ENCODE assay signal across 15 cellular contexts in the genomic region with DNA sequence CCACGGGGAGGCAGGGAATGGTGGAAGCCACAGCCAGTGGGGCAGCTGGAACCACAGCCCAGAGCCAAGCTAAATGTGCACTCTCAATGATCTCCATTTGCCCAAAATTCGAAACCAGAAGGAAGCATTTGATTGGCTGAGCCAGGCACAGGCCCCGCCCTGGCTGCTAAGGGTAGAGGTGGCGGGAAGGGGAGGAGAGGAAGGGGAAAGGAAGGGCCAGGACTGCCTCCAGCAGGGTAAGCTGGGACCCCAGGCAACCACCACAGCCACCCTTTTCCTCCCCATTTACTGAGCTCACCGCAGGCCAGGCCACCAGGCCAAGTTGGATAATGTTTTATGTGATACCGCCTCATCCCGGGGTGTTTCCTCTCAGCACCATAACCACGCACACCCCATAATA.
DNase-seq lines count a peak whose midpoint lies in the region; ATAC-seq and TF ChIP-seq lines count a peak whose summit lies in the region.
"Had no signal": no experiment of that assay in that cellular context is flagged by ENCODE, and none has a peak within 500 bp of the region (broad histone marks: within the 10 kb centered on the region; RNA-seq: fewer than 3 reads in every experiment).

No MANE protein-coding gene starts in this region.

- peak overlapping the region; percentile 61; the same call in 1 of the 2 replicates for H2AFZ ChIP-seq in Loucy (ENCODE audit: low read length)

- H3K36me3 Mint-ChIP-seq in MCF 10A (ENCODE audit: insufficient read depth, unreplicated experiment) = no peaks in the 10 kb centered on the region
- H3K36me3 Mint-ChIP-seq in activated T-helper 2 cell treated with anti-CD3 and anti-CD28 coated beads, Interferon-gamma antibody, Interleukin-2, Interleukin-4, amounts not matched to agents 10 μg/mL and 5 μg/mL and 100 μg/mL, durations not matched to agents 14 hours and 24 hours and 36 hours (ENCODE audit: low read depth) = no peaks in the 10 kb centered on the region

- in situ Hi-C loops in transverse colon (cut with MboI; ENCODE audit: low pct_ligation_motif_present in 1 of 4, low pct_unique_long_range_greater_than_20kb in 1 of 4, low sequenced_read_pairs in 3 of 4) = no loop called here

- H3K4me3 ChIP-seq in breast epithelium (no peak overlapping the region), Loucy (ENCODE audit: low read length, poor library complexity, severe bottlenecking) (no peak overlapping the region), transverse colon (no peak overlapping the region)
- H3K4me3 ChIP-seq: left ventricle myocardium inferior, suprapubic skin had no signal

- H3K79me2 ChIP-seq in Loucy (ENCODE audit: insufficient read depth, low read length) = no peaks in the 10 kb centered on the region

- TF ChIP-seq POLR2A in breast epithelium (IDR thresholded peaks at IDR 0.05) = no peak
- TF ChIP-seq POLR2A in transverse colon (IDR thresholded peaks at IDR 0.05) = no peak

- no peak overlapping the region for H3K27ac ChIP-seq in breast epithelium
- H3K27ac ChIP-seq in transverse colon = peak overlapping the region; percentile 25 to 48 (median 34)
- H3K27ac ChIP-seq: suprapubic skin, VCaP had no signal

- CTCF ChIA-PET in MCF 10A (lab: Yijun Ruan, JAX) = interaction anchor here (0.5 to 0.7 kb wide), 3 partner anchors 1279 to 1754 kb away, joined by 3 to 4 read pairs (median 3); no protein-coding TSS in a partner anchor

- peak overlapping the region; percentile 49 for H3K27ac Mint-ChIP-seq in MCF 10A (ENCODE audit: low read depth, unreplicated experiment)
- peak overlapping the region; percentile 96 for H3K27ac Mint-ChIP-seq in activated T-helper 2 cell treated with anti-CD3 and anti-CD28 coated beads, Interferon-gamma antibody, Interleukin-2, Interleukin-4, amounts not matched to agents 10 μg/mL and 5 μg/mL and 100 μg/mL, durations not matched to agents 14 hours and 24 hours and 36 hours

- H3K4me1 ChIP-seq in breast epithelium (no peaks in the 10 kb centered on the region), Loucy (ENCODE audit: insufficient read depth, low read length, poor library complexity, severe bottlenecking) (peaks cover 22% of the 10 kb centered on the region), transverse colon (no peaks in the 10 kb centered on the region)
- H3K4me1 ChIP-seq: left ventricle myocardium inferior, suprapubic skin had no signal

- H3K9me3 ChIP-seq in breast epithelium = no peaks in the 10 kb centered on the region
- H3K9me3 ChIP-seq in Loucy (ENCODE audit: insufficient read depth, low read depth, low read length) = no peaks in the 10 kb centered on the region
- no peaks in the 10 kb centered on the region for H3K9me3 ChIP-seq in transverse colon
- H3K9me3 ChIP-seq: left ventricle myocardium inferior, suprapubic skin had no signal

- H4K20me1 ChIP-seq in Loucy (ENCODE audit: insufficient read depth, low read length, poor library complexity, severe bottlenecking) = no peaks in the 10 kb centered on the region

- intact Hi-C loops in MCF 10A (cut with micrococcal nuclease) = no loop called here
- intact Hi-C loops in breast epithelium (cut with DNase I; ENCODE audit: low total_unique reads) = no loop called here
- intact Hi-C loops in activated T-helper 2 cell treated with anti-CD3 and anti-CD28 coated beads, Interferon-gamma antibody, Interleukin-2, Interleukin-4, amounts not matched to agents 10 μg/mL and 5 μg/mL and 100 μg/mL, durations not matched to agents 14 hours and 24 hours and 36 hours (cut with micrococcal nuclease) = loop anchor here (10.0 kb wide), 1 partner anchor 165 kb away; no protein-coding TSS in a partner anchor
- intact Hi-C loops in transverse colon (cut with DNase I; ENCODE audit: low total_unique reads) = no loop called here

- no peaks in the 10 kb centered on the region for H3K9me2 ChIP-seq in Loucy (replicated peaks; ENCODE audit: low read depth, low read length)

- TF ChIP-seq CTCF in MCF 10A (IDR thresholded peaks at IDR 0.05; ENCODE audit: unreplicated experiment) = no peak
- no peak for TF ChIP-seq CTCF in breast epithelium (IDR thresholded peaks at IDR 0.05)
- no peak for TF ChIP-seq CTCF in Loucy (conservative IDR thresholded peaks at IDR 0.05; ENCODE audit: low read length)
- TF ChIP-seq CTCF in transverse colon (IDR thresholded peaks at IDR 0.05) = no peak

- POLR2A ChIA-PET in MCF 10A (lab: Yijun Ruan, JAX) = interaction anchor here (0.8 kb wide), 1 partner anchor 240 kb away, joined by 3 read pairs; a partner anchor contains a TSS

- no peak for ATAC-seq in GM21529 (IDR thresholded peaks at IDR 0.05; ENCODE audit: unreplicated experiment)

- TF ChIP-seq EP300 in transverse colon (IDR thresholded peaks at IDR 0.05; ENCODE audit: low read depth) = no peak

- no peaks in the 10 kb centered on the region for H3K9me3 Mint-ChIP-seq in MCF 10A (ENCODE audit: unreplicated experiment)
- peaks cover 5% of the 10 kb centered on the region for H3K9me3 Mint-ChIP-seq in activated T-helper 2 cell treated with anti-CD3 and anti-CD28 coated beads, Interferon-gamma antibody, Interleukin-2, Interleukin-4, amounts not matched to agents 10 μg/mL and 5 μg/mL and 100 μg/mL, durations not matched to agents 14 hours and 24 hours and 36 hours
- H3K9me3 Mint-ChIP-seq: activated naive CD4-positive, alpha-beta T cell treated with anti-CD3 and anti-CD28 coated beads for 36 hours had no signal

- H3K4me3 Mint-ChIP-seq in MCF 10A (ENCODE audit: unreplicated experiment) = no peak overlapping the region
- H3K4me3 Mint-ChIP-seq in activated T-helper 2 cell treated with anti-CD3 and anti-CD28 coated beads, Interferon-gamma antibody, Interleukin-2, Interleukin-4, amounts not matched to agents 10 μg/mL and 5 μg/mL and 100 μg/mL, durations not matched to agents 14 hours and 24 hours and 36 hours (ENCODE audit: low read depth) = peak overlapping the region; percentile 15
- H3K4me3 Mint-ChIP-seq: activated naive CD4-positive, alpha-beta T cell treated with anti-CD3 and anti-CD28 coated beads for 36 hours had no signal

- peak overlapping the region; percentile 30 for H3K9ac ChIP-seq in Loucy (ENCODE audit: low read depth, low read length, poor library complexity, severe bottlenecking)

- no peak overlapping the region for H3K4me2 ChIP-seq in Loucy (ENCODE audit: low read depth, low read length, poor library complexity, severe bottlenecking)

- peaks cover 10% of the 10 kb centered on the region for H3K4me1 Mint-ChIP-seq in MCF 10A (ENCODE audit: insufficient read depth, unreplicated experiment)
- peaks cover 15% of the 10 kb centered on the region for H3K4me1 Mint-ChIP-seq in activated T-helper 2 cell treated with anti-CD3 and anti-CD28 coated beads, Interferon-gamma antibody, Interleukin-2, Interleukin-4, amounts not matched to agents 10 μg/mL and 5 μg/mL and 100 μg/mL, durations not matched to agents 14 hours and 24 hours and 36 hours (ENCODE audit: low read depth)

- peaks cover 16% of the 10 kb centered on the region for H3K27me3 Mint-ChIP-seq in MCF 10A (ENCODE audit: insufficient read depth, unreplicated experiment)
- H3K27me3 Mint-ChIP-seq in activated T-helper 2 cell treated with anti-CD3 and anti-CD28 coated beads, Interferon-gamma antibody, Interleukin-2, Interleukin-4, amounts not matched to agents 10 μg/mL and 5 μg/mL and 100 μg/mL, durations not matched to agents 14 hours and 24 hours and 36 hours (ENCODE audit: low read depth) = peaks cover 5% of the 10 kb centered on the region

- DNase-seq in MCF 10A (ENCODE audit: unreplicated experiment) (no peak), breast epithelium (ENCODE audit: low spot score in 2 of 2) (no peak), transverse colon (no peak), NCI-H2196 (lab: John Stamatoyannopoulos, UW; ENCODE audit: unreplicated experiment) (no peak)
- peak; percentile 19 for DNase-seq in activated T-helper 2 cell treated with anti-CD3 and anti-CD28 coated beads, Interferon-gamma antibody, Interleukin-2, Interleukin-4, amounts not matched to agents 10 μg/mL and 5 μg/mL and 100 μg/mL, durations not matched to agents 14 hours and 24 hours and 36 hours (ENCODE audit: low spot score)
- DNase-seq: left ventricle myocardium inferior, NCI-H146, NCI-H2171, retina, SHP77 treated with DMSO at 0.1 percent for 48 hours had no signal

- H3K27me3 ChIP-seq in breast epithelium (peaks cover 0 to 9% of the 10 kb centered on the region in 2 donors), Loucy (ENCODE audit: insufficient read depth, low read length, poor library complexity, severe bottlenecking) (no peaks in the 10 kb centered on the region), transverse colon (peaks cover 8% of the 10 kb centered on the region)

- WGBS in transverse colon (ENCODE audit: low coverage in 1 of 2), 2 donors = 68 to 78% methylated on average over 4 to 8 of the region's 8 CpGs

- no peaks in the 10 kb centered on the region for H3F3A ChIP-seq in Loucy (ENCODE audit: low read depth)

- no TSS peak for BruUV-seq in MCF 10A (replicated peaks; lab: Mats Ljungman, UMichigan)

- H3K36me3 ChIP-seq in breast epithelium (no peaks in the 10 kb centered on the region), Loucy (ENCODE audit: insufficient read depth, low read length) (no peaks in the 10 kb centered on the region), transverse colon (no peaks in the 10 kb centered on the region)
- H3K36me3 ChIP-seq: left ventricle myocardium inferior, suprapubic skin had no signal

Comparison
In these comparisons a context has a peak if more than half of its experiments do, and no peak if none do; other contexts are left out.
1. H3K27ac ChIP-seq: peak in transverse colon (4 of 4); none in breast epithelium (0 of 2).